10 cellular contexts compared by ENCODE assay signal in the genomic region with DNA sequence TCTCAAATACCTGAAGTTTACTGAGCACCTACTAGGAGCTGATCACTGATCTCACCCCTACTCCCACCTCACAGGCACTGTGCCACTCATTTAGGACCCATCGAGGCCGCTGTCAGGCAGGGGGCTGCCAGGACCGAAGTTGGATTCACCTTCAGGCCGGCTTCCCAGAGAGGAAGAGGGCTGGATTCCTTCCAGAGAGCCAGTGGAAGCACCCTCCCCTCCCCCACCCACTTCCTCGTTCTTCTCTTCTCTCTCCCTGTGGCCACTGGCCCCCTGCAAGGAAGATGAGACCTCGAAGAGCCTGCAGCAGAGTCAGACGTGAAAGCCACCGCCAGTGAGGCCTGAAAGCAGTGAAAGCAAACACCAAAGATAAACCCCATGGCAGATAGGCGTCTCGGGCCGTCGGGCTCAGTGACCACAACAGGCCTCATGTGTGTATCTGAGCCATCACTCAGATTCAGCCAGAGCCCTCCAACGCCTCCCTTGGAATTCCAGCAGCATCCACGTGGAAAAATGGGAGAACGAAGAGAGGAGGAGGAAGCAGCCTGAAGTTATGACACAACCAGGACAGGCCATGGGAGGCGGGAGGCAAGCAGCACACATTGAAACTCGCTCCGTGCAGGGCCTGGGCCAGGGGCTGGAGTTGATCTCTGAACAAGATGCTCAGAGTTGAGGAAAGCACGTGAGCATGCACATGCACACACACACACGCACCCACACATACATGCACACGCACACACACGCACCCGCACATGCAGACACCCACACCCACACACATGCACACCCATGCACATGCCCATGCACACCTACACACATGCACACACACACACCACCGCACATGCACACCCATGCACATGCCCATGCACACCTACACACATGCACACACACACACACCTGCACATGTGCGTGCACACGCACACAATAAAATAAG. TPM values are rescaled to one million over a fixed set of nuclear protein-coding genes. Genes with fewer than 3 reads are reported as not detected.
DNase-seq lines count a peak whose midpoint lies in the region; ATAC-seq, FAIRE-seq and TF ChIP-seq lines count a peak whose summit lies in the region.
"Had no signal": no experiment of that assay in that cellular context is flagged by ENCODE, and none has a peak within 500 bp of the region (broad histone marks: within the 10 kb centered on the region; RNA-seq: fewer than 3 reads in every experiment).

No MANE protein-coding gene starts in this region.

- no peaks in the 10 kb centered on the region for H3K9me3 Mint-ChIP-seq in activated T-helper 17 cell treated with anti-CD3 and anti-CD28 coated beads, Interleukin-2, amount 50 U/mL, for 72 hours
- no peaks in the 10 kb centered on the region for H3K9me3 Mint-ChIP-seq in mesothelial cell of epicardium

- no peak for ATAC-seq in activated T-helper 17 cell treated with anti-CD3 and anti-CD28 coated beads, Interleukin-2, amount 50 U/mL, for 72 hours (replicated peaks)
- ATAC-seq in GM21723 (IDR thresholded peaks at IDR 0.05; ENCODE audit: unreplicated experiment): no peak

- no peaks in the 10 kb centered on the region for H3K27me3 Mint-ChIP-seq in activated T-helper 17 cell treated with anti-CD3 and anti-CD28 coated beads, Interleukin-2, amount 50 U/mL, for 72 hours
- H3K27me3 Mint-ChIP-seq in mesothelial cell of epicardium (ENCODE audit: low read depth): no peaks in the 10 kb centered on the region

- no peaks in the 10 kb centered on the region for H3K36me3 Mint-ChIP-seq in activated T-helper 17 cell treated with anti-CD3 and anti-CD28 coated beads, Interleukin-2, amount 50 U/mL, for 72 hours (ENCODE audit: low read depth)
- no peaks in the 10 kb centered on the region for H3K36me3 Mint-ChIP-seq in mesothelial cell of epicardium

- no peak overlapping the region for H3K27ac Mint-ChIP-seq in activated T-helper 17 cell treated with anti-CD3 and anti-CD28 coated beads, Interleukin-2, amount 50 U/mL, for 72 hours
- peak overlapping the region; percentile 17 for H3K27ac Mint-ChIP-seq in mesothelial cell of epicardium

- TF ChIP-seq CTCF in mesothelial cell of epicardium (IDR thresholded peaks at IDR 0.05; ENCODE audit: unreplicated experiment): no peak

- peak overlapping the region; percentile 58 for H3K4me3 Mint-ChIP-seq in activated T-helper 17 cell treated with anti-CD3 and anti-CD28 coated beads, Interleukin-2, amount 50 U/mL, for 72 hours
- H3K4me3 Mint-ChIP-seq in mesothelial cell of epicardium: no peak overlapping the region

- FAIRE-seq in HTR-8/SVneo (lab: Jason Lieb, UNC): peak; percentile 57

- DNase-seq in CD1c-positive myeloid dendritic cell (ENCODE audit: extremely low spot score) (peak; percentile 30), HTR-8/SVneo (ENCODE audit: insufficient read length, low spot score) (no peak), mesothelial cell of epicardium (ENCODE audit: low spot score in 2 of 2, unreplicated experiment in 2 of 2) (no peak), AG08396 (ENCODE audit: low spot score) (no peak), NCI-H510A (lab: John Stamatoyannopoulos, UW) (no peak), NCI-H2107 (lab: John Stamatoyannopoulos, UW) (no peak)
- DNase-seq: T1000 had no signal

- H3K4me1 Mint-ChIP-seq in activated T-helper 17 cell treated with anti-CD3 and anti-CD28 coated beads, Interleukin-2, amount 50 U/mL, for 72 hours: peaks cover 16% of the 10 kb centered on the region
- H3K4me1 Mint-ChIP-seq in mesothelial cell of epicardium: peaks cover 24% of the 10 kb centered on the region

RNA-seq across cellular contexts. Expression of gene AGTRAP, which starts 6.2 kb away (rescaled TPM):
- total RNA-seq in activated T-helper 17 cell treated with anti-CD3 and anti-CD28 coated beads, Interleukin-2, amount 50 U/mL, for 72 hours: 10 to 100 TPM in 1 of 2 donors, 1 to 10 TPM in 1; 7.5 to 14.3 TPM
- 25.8 to 29.4 TPM (median 29.0 TPM) in 3 replicates for total RNA-seq in mesothelial cell of epicardium

RNA-seq across cellular contexts. Expression of gene C1orf167, which starts 32.2 kb away (rescaled TPM):
- total RNA-seq in activated T-helper 17 cell treated with anti-CD3 and anti-CD28 coated beads, Interleukin-2, amount 50 U/mL, for 72 hours: not detected
- total RNA-seq in mesothelial cell of epicardium: 0.18 to 0.20 TPM in 2 of 3 replicates, not detected in the other
- total RNA-seq: LHCN-M2 had no signal

RNA-seq across cellular contexts. Expression of gene DRAXIN, which starts 38.3 kb away (rescaled TPM):
- total RNA-seq in activated T-helper 17 cell treated with anti-CD3 and anti-CD28 coated beads, Interleukin-2, amount 50 U/mL, for 72 hours: under 1 TPM; 0.04 to 0.13 TPM
- total RNA-seq in mesothelial cell of epicardium: 1.1 to 1.4 TPM (median 1.4 TPM) in 3 replicates

RNA-seq across cellular contexts. Expression of gene MAD2L2, which starts 48.8 kb away (rescaled TPM):
- 10 to 100 TPM; 63.1 to 63.3 TPM for total RNA-seq in activated T-helper 17 cell treated with anti-CD3 and anti-CD28 coated beads, Interleukin-2, amount 50 U/mL, for 72 hours
- 53.0 to 56.3 TPM (median 56.0 TPM) in 3 replicates for total RNA-seq in mesothelial cell of epicardium
